ENCODE assay signal across 11 cellular contexts in the genomic region with DNA sequence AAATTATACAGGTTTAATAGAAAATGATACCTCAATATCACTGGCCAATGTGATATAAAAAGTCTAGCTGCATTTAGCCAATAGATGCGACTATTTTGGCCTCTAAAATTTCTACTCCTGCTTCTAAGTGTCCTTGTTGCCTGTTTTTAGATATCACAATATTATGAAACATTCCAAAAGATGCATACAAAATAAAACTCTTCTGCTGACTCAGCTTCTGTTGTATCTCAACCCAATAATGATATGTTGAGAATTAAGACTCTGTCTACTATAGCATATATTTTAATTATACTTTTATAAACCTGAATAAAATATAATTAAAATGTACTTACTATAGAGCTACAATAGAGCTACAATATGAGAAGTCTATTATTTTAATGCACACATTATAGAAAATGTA.
"Had no signal": no experiment of that assay in that cellular context is flagged by ENCODE, and none has a peak within 500 bp of the region (broad histone marks: within the 10 kb centered on the region; RNA-seq: fewer than 3 reads in every experiment).

No MANE protein-coding gene starts in this region.

- H3K9me3 ChIP-seq: HAP-1 had no signal

- H3K4me3 ChIP-seq: GM23248, GM23338, HAP-1 had no signal

- H3K9ac ChIP-seq: GM23248 had no signal

- H3K36me3 ChIP-seq: HAP-1 had no signal

- FAIRE-seq: H1, H54 had no signal

- H3K27ac ChIP-seq: GM23248 had no signal

- ATAC-seq: GM23338, HCT116 had no signal

- H2AFZ ChIP-seq: GM23248, GM23338 had no signal

- DNase-seq: GM23248, GOT3, H7, H9, HCEC 1CT, HFFc6 had no signal

- H3K4me2 ChIP-seq: GM23338 had no signal
